Comparison of ENCODE assay signal across 14 cellular contexts in the genomic region with DNA sequence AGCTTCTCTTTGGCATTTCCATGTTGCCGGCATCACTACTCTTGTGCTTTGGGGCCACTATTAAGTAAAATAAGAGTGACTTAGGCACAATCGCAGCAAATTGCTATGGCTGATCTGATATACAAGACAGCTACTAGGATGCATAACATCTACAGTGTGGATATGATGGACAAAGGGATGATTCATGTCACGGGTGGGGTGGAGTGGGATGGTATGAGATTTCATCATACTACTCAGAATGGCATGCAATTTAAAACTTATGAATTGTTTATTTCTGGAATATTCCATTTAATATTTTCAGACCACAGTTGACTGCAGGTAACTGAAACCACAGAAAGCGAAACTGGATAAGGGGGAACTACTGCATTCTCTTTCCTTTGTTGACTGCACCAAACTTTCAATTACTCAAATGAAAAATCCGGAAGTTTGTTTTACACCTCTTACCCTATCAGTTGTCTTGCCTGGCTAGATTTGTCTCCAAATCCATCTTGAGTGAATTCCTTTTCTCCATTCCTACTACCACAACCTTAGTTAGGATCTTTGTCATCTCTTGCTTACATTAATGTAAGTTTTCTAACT.
A peak's percentile ranks its signal among the peaks of the same experiment; 100 is the strongest.
DNase-seq lines count a peak whose midpoint lies in the region; ATAC-seq and TF ChIP-seq lines count a peak whose summit lies in the region.
"Had no signal": no experiment of that assay in that cellular context is flagged by ENCODE, and none has a peak within 500 bp of the region (broad histone marks: within the 10 kb centered on the region; RNA-seq: fewer than 3 reads in every experiment).

No MANE protein-coding gene starts in this region.

- no TSS peak for BruUV-seq in Panc1 (replicated peaks; lab: Mats Ljungman, UMichigan)

- DNase-seq in Panc1 (ENCODE audit: low read depth, low spot score), result no peak
- peak; percentile 56 for DNase-seq in kidney tubule cell (ENCODE audit: low spot score)
- no peak for DNase-seq in effector memory CD4-positive, alpha-beta T cell
- no peak for DNase-seq in DMS 273 (lab: John Stamatoyannopoulos, UW; ENCODE audit: unreplicated experiment)
- no peak for DNase-seq in omental fat pad (ENCODE audit: low spot score)
- DNase-seq in prostate gland (ENCODE audit: low spot score), result no peak
- DNase-seq: activated gamma-delta T cell, DMS79, kidney, NCI-H82, occipital lobe had no signal

- CTCF ChIA-PET in Panc1 (lab: Charles Lee), result interaction anchor here (0.5 kb wide), 1 partner anchor 766 kb away, joined by 5 read pairs; no protein-coding TSS in a partner anchor

- no peak for TF ChIP-seq CTCF in Panc1 (IDR thresholded peaks at IDR 0.05)
- TF ChIP-seq CTCF in omental fat pad (IDR thresholded peaks at IDR 0.05), result no peak
- no peak for TF ChIP-seq CTCF in prostate gland (IDR thresholded peaks at IDR 0.05)

- no peaks in the 10 kb centered on the region for H3K27me3 ChIP-seq in Panc1 (ENCODE audit: control insufficient read depth, insufficient read depth, low read length)
- no peaks in the 10 kb centered on the region for H3K27me3 ChIP-seq in effector memory CD4-positive, alpha-beta T cell (replicated peaks; ENCODE audit: control insufficient read depth, insufficient read depth, low read length, poor library complexity, severe bottlenecking)
- no peaks in the 10 kb centered on the region for H3K27me3 ChIP-seq in prostate gland (replicated peaks; ENCODE audit: insufficient read depth)

- peak overlapping the region; percentile 11; the same call in 1 of the 2 replicates for H3K27ac ChIP-seq in Panc1 (ENCODE audit: low read length)
- no peak overlapping the region for H3K27ac ChIP-seq in effector memory CD4-positive, alpha-beta T cell (ENCODE audit: insufficient read depth, low read length, poor library complexity, severe bottlenecking)
- H3K27ac ChIP-seq in prostate gland, result no peak overlapping the region
- H3K27ac ChIP-seq: VCaP had no signal

- intact Hi-C loops in Panc1 (cut with micrococcal nuclease; ENCODE audit: unreplicated experiment) (no loop called here), prostate gland (cut with DNase I) (no loop called here)

- H3K4me1 ChIP-seq in Panc1 (ENCODE audit: control insufficient read depth, insufficient read depth, low read length), result peaks cover 7% of the 10 kb centered on the region; the same call in 1 of the 2 replicates
- H3K4me1 ChIP-seq in effector memory CD4-positive, alpha-beta T cell (ENCODE audit: control insufficient read depth, insufficient read depth, low read length, poor library complexity, severe bottlenecking), result no peaks in the 10 kb centered on the region
- H3K4me1 ChIP-seq in prostate gland (replicated peaks), result peaks cover 6% of the 10 kb centered on the region

- peaks cover 4% of the 10 kb centered on the region; the same call in 1 of the 2 replicates for H3K9me3 ChIP-seq in Panc1 (ENCODE audit: control insufficient read depth, insufficient read depth, low read depth, low read length)
- H3K9me3 ChIP-seq in effector memory CD4-positive, alpha-beta T cell (ENCODE audit: control insufficient read depth, low read length), result no peaks in the 10 kb centered on the region
- H3K9me3 ChIP-seq in prostate gland, result no peaks in the 10 kb centered on the region

- H3K36me3 ChIP-seq in Panc1 (ENCODE audit: control insufficient read depth, insufficient read depth, low read length), result no peaks in the 10 kb centered on the region
- no peaks in the 10 kb centered on the region for H3K36me3 ChIP-seq in effector memory CD4-positive, alpha-beta T cell (ENCODE audit: control insufficient read depth, insufficient read depth, low read length)
- H3K36me3 ChIP-seq in prostate gland, result no peaks in the 10 kb centered on the region

- TF ChIP-seq POLR2A in prostate gland (IDR thresholded peaks at IDR 0.05), result no peak

- H3K4me3 ChIP-seq in Panc1 (ENCODE audit: low read depth in 2 of 2, low read length in 2 of 2) (no peak overlapping the region), prostate gland (no peak overlapping the region)
- no peak overlapping the region for H3K4me3 ChIP-seq in effector memory CD4-positive, alpha-beta T cell (ENCODE audit: insufficient read depth, low read depth, low read length, poor library complexity, severe bottlenecking)

- POLR2A ChIA-PET in Panc1 (lab: Charles Lee), result no interaction called here

- 93% methylated on average over 5 of the region's 5 CpGs for WGBS in prostate gland

- in situ Hi-C loops in Panc1 (cut with HindIII; ENCODE audit: low pct_unique_long_range_greater_than_20kb, low sequenced_read_pairs), result loop anchor here (25.0 kb wide), 1 partner anchor 313 kb away; no protein-coding TSS in a partner anchor

- ATAC-seq in GM19351 (IDR thresholded peaks at IDR 0.05; ENCODE audit: unreplicated experiment) (peak; percentile 92), HG03045 (IDR thresholded peaks at IDR 0.05; ENCODE audit: unreplicated experiment) (peak; percentile 81), Panc1 (no peak), omental fat pad (ENCODE audit: low FRiP score) (no peak)

Comparison
In these comparisons a context has a peak if more than half of its experiments do, and no peak if none do; other contexts are left out.
1. ATAC-seq: peak in GM19351 (single experiment) and HG03045 (single experiment); none in Panc1 (single experiment) and omental fat pad (single experiment).